26 cellular contexts compared by ENCODE assay signal in genomic region chr3:12828751-12829150, GRCh38.
"Had no signal": no experiment of that assay in that cellular context is flagged by ENCODE, and none has a peak within 500 bp of the region (broad histone marks: within the 10 kb centered on the region; RNA-seq: fewer than 3 reads in every experiment).

No MANE protein-coding gene starts in this region.

- H3K27me3 Mint-ChIP-seq: activated CD4-positive, alpha-beta T cell treated with anti-CD3 and anti-CD28 coated beads, Interleukin-2, amount 10 ng/mL, durations not matched to agents 24 days and 14 days; activated CD8-positive, alpha-beta T cell treated with anti-CD3 and anti-CD28 coated beads for 36 hours; activated naive CD8-positive, alpha-beta T cell treated with anti-CD3 and anti-CD28 coated beads for 36 hours; activated T-helper 17 cell treated with anti-CD3 and anti-CD28 coated beads, Interleukin-2, amount 50 U/mL, for 72 hours had no signal

- DNase-seq: activated CD4-positive, alpha-beta T cell treated with anti-CD3 and anti-CD28 coated beads, Interleukin-2, amount 10 ng/mL, durations not matched to agents 24 days and 14 days; activated CD4-positive, alpha-beta T cell treated with anti-CD3 and anti-CD28 coated beads, Interleukin-2, amount 50 U/mL, for 4 hours; activated CD8-positive, alpha-beta T cell treated with anti-CD3 and anti-CD28 coated beads for 36 hours; activated effector memory CD4-positive, alpha-beta T cell treated with anti-CD3 and anti-CD28 coated beads, Interleukin-2, amount 50 U/mL, for 16 hours; activated naive CD4-positive, alpha-beta T cell; activated naive CD4-positive, alpha-beta T cell treated with anti-CD3 and anti-CD28 coated beads, Interleukin-2, amount 50 U/mL, for 16 hours; activated naive CD8-positive, alpha-beta T cell treated with anti-CD3 and anti-CD28 coated beads for 36 hours; activated T-cell treated with anti-CD3 and anti-CD28 coated beads, Interleukin-2, amount 50 U/mL, for 1 hour; activated T-cell treated with anti-CD3 and anti-CD28 coated beads, Interleukin-2, amount 50 U/mL, for 72 hours; amniotic stem cell; brain microvascular endothelial cell; NCI-H1105; NCI-H1417 treated with DMSO at 0.1 percent for 48 hours; NCI-H187 treated with DMSO at 0.1 percent for 48 hours; NCI-H2081; NCI-H2171 treated with DMSO at 0.1 percent for 48 hours; NCI-H2227 treated with DMSO at 0.1 percent for 48 hours; NCI-H524 treated with DMSO at 0.1 percent for 48 hours; Peyer's patch; Right ventricle myocardium superior; RPMI8226; SJCRH30; T1000 had no signal

- H3K4me2 ChIP-seq: KMS-11 had no signal

- H3K4me3 Mint-ChIP-seq: activated CD4-positive, alpha-beta T cell treated with anti-CD3 and anti-CD28 coated beads, Interleukin-2, amount 10 ng/mL, durations not matched to agents 24 days and 14 days; activated CD8-positive, alpha-beta T cell treated with anti-CD3 and anti-CD28 coated beads for 36 hours; activated naive CD8-positive, alpha-beta T cell treated with anti-CD3 and anti-CD28 coated beads for 36 hours; activated T-cell treated with anti-CD3 and anti-CD28 coated beads, Interleukin-2, amount 50 U/mL, for 72 hours; activated T-helper 17 cell treated with anti-CD3 and anti-CD28 coated beads, Interleukin-2, amount 50 U/mL, for 72 hours had no signal

- H3K27ac Mint-ChIP-seq: activated CD4-positive, alpha-beta T cell treated with anti-CD3 and anti-CD28 coated beads, Interleukin-2, amount 10 ng/mL, durations not matched to agents 24 days and 14 days; activated CD8-positive, alpha-beta T cell treated with anti-CD3 and anti-CD28 coated beads for 36 hours; activated naive CD8-positive, alpha-beta T cell treated with anti-CD3 and anti-CD28 coated beads for 36 hours; activated T-cell treated with anti-CD3 and anti-CD28 coated beads, Interleukin-2, amount 50 U/mL, for 72 hours; activated T-helper 17 cell treated with anti-CD3 and anti-CD28 coated beads, Interleukin-2, amount 50 U/mL, for 72 hours had no signal

- H3K27me3 ChIP-seq: brain microvascular endothelial cell, Peyer's patch, SJCRH30 had no signal

- H3K4me1 Mint-ChIP-seq: activated CD4-positive, alpha-beta T cell treated with anti-CD3 and anti-CD28 coated beads, Interleukin-2, amount 10 ng/mL, durations not matched to agents 24 days and 14 days; activated T-helper 17 cell treated with anti-CD3 and anti-CD28 coated beads, Interleukin-2, amount 50 U/mL, for 72 hours had no signal

- H3K9me3 Mint-ChIP-seq: activated CD4-positive, alpha-beta T cell treated with anti-CD3 and anti-CD28 coated beads, Interleukin-2, amount 10 ng/mL, durations not matched to agents 24 days and 14 days; activated CD8-positive, alpha-beta T cell treated with anti-CD3 and anti-CD28 coated beads for 36 hours; activated naive CD8-positive, alpha-beta T cell treated with anti-CD3 and anti-CD28 coated beads for 36 hours; activated T-cell treated with anti-CD3 and anti-CD28 coated beads, Interleukin-2, amount 50 U/mL, for 72 hours; activated T-helper 17 cell treated with anti-CD3 and anti-CD28 coated beads, Interleukin-2, amount 50 U/mL, for 72 hours had no signal

- ATAC-seq: activated CD8-positive, alpha-beta T cell treated with anti-CD3 and anti-CD28 coated beads for 36 hours; activated T-cell treated with anti-CD3 and anti-CD28 coated beads, Interleukin-2, amount 50 U/mL, for 72 hours; activated T-helper 17 cell treated with anti-CD3 and anti-CD28 coated beads, Interleukin-2, amount 50 U/mL, for 72 hours had no signal

- H3K9me3 ChIP-seq: Peyer's patch, SJCRH30 had no signal

- H3K4me3 ChIP-seq: Peyer's patch, SJCRH30, SK-N-MC had no signal

- H3K9ac ChIP-seq: KMS-11 had no signal

- H3K27ac ChIP-seq: brain microvascular endothelial cell, KMS-11, Peyer's patch, SJCRH30, SK-N-MC had no signal

- H3K4me1 ChIP-seq: Peyer's patch, SJCRH30 had no signal
